ENCODE assay signal across 24 cellular contexts in the genomic region with DNA sequence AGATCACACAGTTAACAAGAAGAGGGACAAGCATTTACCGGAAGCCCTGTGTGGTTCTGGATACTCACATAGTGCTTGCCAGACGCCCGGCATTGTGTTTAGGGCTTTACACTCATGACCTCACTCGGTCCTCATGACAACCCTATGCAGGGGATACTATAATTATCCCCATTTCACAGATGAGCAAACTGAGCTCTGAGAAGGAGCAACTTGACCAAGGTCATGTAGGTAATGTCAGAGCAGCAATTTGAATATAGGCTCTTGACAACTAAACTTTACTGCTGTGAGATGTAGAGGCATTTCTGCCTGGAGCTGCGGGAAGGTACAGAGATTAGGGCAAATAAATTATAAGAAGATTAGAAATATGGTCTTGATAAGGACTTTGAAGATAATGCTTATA.
DNase-seq lines count a peak whose midpoint lies in the region; ATAC-seq, FAIRE-seq and TF ChIP-seq lines count a peak whose summit lies in the region.
"Had no signal": no experiment of that assay in that cellular context is flagged by ENCODE, and none has a peak within 500 bp of the region (broad histone marks: within the 10 kb centered on the region; RNA-seq: fewer than 3 reads in every experiment).

No MANE protein-coding gene starts in this region.

- H4K20me1 ChIP-seq in HepG2 (ENCODE audit: insufficient read depth, low read length), result no peaks in the 10 kb centered on the region
- H4K20me1 ChIP-seq in H1 (replicated peaks in 1 of 2; ENCODE audit: control insufficient read depth in 1 of 2, insufficient read depth in 2 of 2, low read length in 2 of 2), result no peaks in the 10 kb centered on the region

- no peak overlapping the region for H3K9ac ChIP-seq in HepG2 (ENCODE audit: insufficient read depth, low read depth, low read length)
- no peak overlapping the region for H3K9ac ChIP-seq in H1 (replicated peaks in 1 of 4; ENCODE audit: extremely low read depth in 1 of 4, low read depth in 3 of 4, low read length in 3 of 4)
- no peak overlapping the region for H3K9ac ChIP-seq in stomach smooth muscle (ENCODE audit: low read length in 2 of 2)
- H3K9ac ChIP-seq: GM23248 had no signal

- TF ChIP-seq POLR2A in HepG2 (IDR thresholded peaks at IDR 0.05; ENCODE audit: insufficient read depth in 1 of 2, low read depth in 2 of 2, low read length in 2 of 2) (no peak), right lobe of liver (IDR thresholded peaks at IDR 0.05) (no peak), H1 (IDR thresholded peaks at IDR 0.05; ENCODE audit: control extremely low read depth in 1 of 2, low read depth in 2 of 2, low read length in 2 of 2) (no peak)

- CTCF ChIA-PET in HepG2 (lab: Yijun Ruan, JAX; ENCODE audit: low intra/inter-chr PET ratio, low total read pairs) (no interaction called here), H1 (lab: Charles Lee; ENCODE audit: partially characterized antibody) (interaction anchor here (0.8 to 1.7 kb wide), 5 partner anchors 35 to 584 kb away, joined by 3 to 7 read pairs (median 3); no protein-coding TSS in a partner anchor)

- H3K9me3 ChIP-seq in HepG2 (ENCODE audit: low read length) (no peaks in the 10 kb centered on the region), right lobe of liver (no peaks in the 10 kb centered on the region), H1 (ENCODE audit: insufficient read depth in 2 of 2, low read depth in 1 of 2, low read length in 1 of 2) (no peaks in the 10 kb centered on the region), stomach smooth muscle (ENCODE audit: control insufficient read depth in 2 of 2, low read length in 2 of 2) (no peaks in the 10 kb centered on the region), right atrium auricular region (no peaks in the 10 kb centered on the region)
- H3K9me3 ChIP-seq: HAP-1, SJCRH30 had no signal

- TF ChIP-seq EP300 in HepG2 (IDR thresholded peaks at IDR 0.05; ENCODE audit: low read depth in 2 of 2, low read length in 2 of 2) (no peak), HepG2 (CRISPR knock-in tag; IDR thresholded peaks at IDR 0.05; ENCODE audit: borderline replicate concordance) (no peak), H1 (IDR thresholded peaks at IDR 0.05; ENCODE audit: borderline replicate concordance in 1 of 2, low read depth in 2 of 2, low read length in 2 of 2) (no peak)

- H3K4me3 ChIP-seq in HepG2 (replicated peaks in 1 of 3; ENCODE audit: insufficient read depth in 1 of 3, low read depth in 2 of 3, low read length in 3 of 3) (no peak overlapping the region), right lobe of liver (no peak overlapping the region), H1 (ENCODE audit: extremely low read depth in 1 of 4, insufficient read depth in 2 of 4, low read depth in 3 of 4, low read length in 4 of 4) (no peak overlapping the region), stomach smooth muscle (ENCODE audit: low read length in 2 of 2) (no peak overlapping the region), right atrium auricular region (no peak overlapping the region)
- H3K4me3 ChIP-seq: GM23248, HAP-1, SJCRH30 had no signal

- in situ Hi-C loops in HepG2 (cut with HindIII; ENCODE audit: extremely low pct_ligation_motif_present, low pct_unique_long_range_greater_than_20kb), result loop anchor here (10.0 kb wide), 2 partner anchors 285 to 1585 kb away; no protein-coding TSS in a partner anchor

- BruUV-seq in HepG2 (replicated peaks; lab: Mats Ljungman, UMichigan), result no TSS peak

- no peak overlapping the region for H4K8ac ChIP-seq in H1 (ENCODE audit: extremely low read depth, insufficient read depth, low read length)

- POLR2A ChIA-PET in HepG2 (lab: Yijun Ruan, JAX) (no interaction called here), H1 (lab: Charles Lee; ENCODE audit: partially characterized antibody) (interaction anchor here (1.0 kb wide), 1 partner anchor 21 kb away, joined by 3 read pairs; no protein-coding TSS in a partner anchor)

- TF ChIP-seq RAD21 in HepG2 (CRISPR knock-in tag; IDR thresholded peaks at IDR 0.05) (no peak), H1 (IDR thresholded peaks at IDR 0.05 in 1 of 2, conservative IDR thresholded peaks at IDR 0.05 in 1 of 2; ENCODE audit: low read depth in 2 of 2, low read length in 2 of 2) (no peak)

- H4K5ac ChIP-seq in H1 (ENCODE audit: insufficient read length, low read depth, low read length), result no peak overlapping the region

- H3K23ac ChIP-seq in H1 (ENCODE audit: insufficient read length), result no peak overlapping the region

- H3K27ac ChIP-seq in HepG2 (ENCODE audit: extremely low read length, insufficient read depth, low read length), result no peak overlapping the region
- no peak overlapping the region for H3K27ac ChIP-seq in right lobe of liver
- H3K27ac ChIP-seq in H1 (ENCODE audit: low read depth, low read length), result no peak overlapping the region
- peak overlapping the region; percentile 18 for H3K27ac ChIP-seq in stomach smooth muscle (ENCODE audit: low read length)
- no peak overlapping the region for H3K27ac ChIP-seq in right atrium auricular region
- H3K27ac ChIP-seq: 22Rv1, GM23248, SJCRH30 had no signal

- no peak overlapping the region for H2BK12ac ChIP-seq in H1 (ENCODE audit: low read depth, low read length)

- H2BK5ac ChIP-seq in H1 (ENCODE audit: low read depth, low read length), result no peak overlapping the region

- no peaks in the 10 kb centered on the region for H3K23me2 ChIP-seq in H1 (ENCODE audit: low read depth, low read length)

- H3K18ac ChIP-seq in H1 (ENCODE audit: extremely low read depth, low read length), result no peak overlapping the region

- ATAC-seq in HepG2 (no peak), right lobe of liver (no peak), HG02884 (IDR thresholded peaks at IDR 0.05; ENCODE audit: unreplicated experiment) (no peak)
- ATAC-seq: PC-3, SK-N-SH treated with all-trans-retinoic acid at 6 μM for 48 hours had no signal

- H4K91ac ChIP-seq in H1 (replicated peaks; ENCODE audit: insufficient read length, low read length), result no peak overlapping the region

- DNase-seq in HepG2 (ENCODE audit: low spot score) (no peak), right lobe of liver (no peak), H1 (ENCODE audit: low read depth in 1 of 2, low spot score in 2 of 2) (no peak), right atrium auricular region (ENCODE audit: low spot score) (no peak), SIG-M5 (lab: John Stamatoyannopoulos, UW) (no peak)
- DNase-seq: CD4-positive, CD25-positive, alpha-beta regulatory T cell; DMS153; GM23248; HFFc6; Karpas-422; NCI-H1092; NCI-H1417 treated with DMSO at 0.1 percent for 48 hours; NCI-H1694 treated with DMSO at 0.1 percent for 48 hours; NCI-H2081; NCI-H226; NCI-H510A; NK-92 treated with Interleukin-12 subunit alpha and Interleukin-12 subunit beta, amount 100 ng/mL, for 24 hours; PC-3; SJCRH30 had no signal

- no peak overlapping the region for H3K56ac ChIP-seq in H1 (replicated peaks; ENCODE audit: insufficient read length, low read depth, low read length)

- intact Hi-C loops in HepG2 (cut with micrococcal nuclease; ENCODE audit: unreplicated experiment) (no loop called here), right lobe of liver (cut with DNase I) (no loop called here)

- H3K79me2 ChIP-seq in HepG2 (ENCODE audit: insufficient read depth, low read length) (no peaks in the 10 kb centered on the region), H1 (ENCODE audit: control insufficient read depth in 1 of 2, insufficient read depth in 2 of 2, low read length in 2 of 2) (no peaks in the 10 kb centered on the region)

- H3K4me1 ChIP-seq in HepG2 (ENCODE audit: insufficient read depth, low read length), result peaks cover 19% of the 10 kb centered on the region
- peaks cover 0 to 7% (median 2%) of the 10 kb centered on the region in 4 donors for H3K4me1 ChIP-seq in right lobe of liver
- peaks cover 0 to 8% (median 2%) of the 10 kb centered on the region in 4 experiments; a peak in 3 of 7 replicates for H3K4me1 ChIP-seq in H1 (replicated peaks in 1 of 4; ENCODE audit: control insufficient read depth in 3 of 4, insufficient read depth in 4 of 4, low read length in 3 of 4)
- no peaks in the 10 kb centered on the region for H3K4me1 ChIP-seq in stomach smooth muscle (ENCODE audit: control insufficient read depth, insufficient read depth, low read length)
- peaks cover 0 to 4% of the 10 kb centered on the region in 2 donors for H3K4me1 ChIP-seq in right atrium auricular region
- H3K4me1 ChIP-seq: SJCRH30 had no signal

- TF ChIP-seq CTCF in HepG2 (CRISPR knock-in tag; IDR thresholded peaks at IDR 0.05), result no peak
- TF ChIP-seq CTCF in right lobe of liver (IDR thresholded peaks at IDR 0.05), result no peak
- TF ChIP-seq CTCF in H1 (IDR thresholded peaks at IDR 0.05; ENCODE audit: control extremely low read depth in 1 of 3, insufficient read depth in 1 of 3, low read depth in 1 of 3, low read length in 3 of 3), result no peak
- TF ChIP-seq CTCF in right atrium auricular region (IDR thresholded peaks at IDR 0.05), result no peak

- H3K14ac ChIP-seq in H1 (ENCODE audit: insufficient read length), result no peak overlapping the region

- H3K4ac ChIP-seq in H1 (replicated peaks; ENCODE audit: insufficient read length, low read depth, low read length), result no peak overlapping the region

- H3K79me1 ChIP-seq in H1 (ENCODE audit: low read depth, low read length), result no peaks in the 10 kb centered on the region

- H2BK120ac ChIP-seq in H1 (replicated peaks; ENCODE audit: low read depth, low read length), result no peak overlapping the region

- no peak overlapping the region for H2BK15ac ChIP-seq in H1 (ENCODE audit: low read length)

- 0 out of 2 replicates have a peak overlapping the region, but pooled peaks have one; percentile 19 for H2BK20ac ChIP-seq in H1 (ENCODE audit: low read length)

- no peak overlapping the region for H3K4me2 ChIP-seq in HepG2 (ENCODE audit: low read depth, low read length)
- H3K4me2 ChIP-seq in H1 (ENCODE audit: insufficient read depth in 1 of 2, low read depth in 2 of 2, low read length in 2 of 2), result no peak overlapping the region

- FAIRE-seq in HepG2 (lab: Jason Lieb, UNC) (no peak), H1 (lab: Jason Lieb, UNC) (no peak)

- no peak overlapping the region for H2AK5ac ChIP-seq in H1 (ENCODE audit: low read depth, low read length)

- 12% methylated on average over 2 of the region's 5 CpGs for WGBS in HepG2 (ENCODE audit: low lambda C conversion rate)
- WGBS in right lobe of liver (ENCODE audit: insufficient coverage, low coverage, low lambda C conversion rate, missing lambda C conversion rate), result 84% methylated on average over 5 of the region's 5 CpGs
- WGBS in H1 (ENCODE audit: extremely low coverage in 1 of 2, insufficient coverage in 1 of 2, insufficient read length in 1 of 2, insufficient replicate concordance in 2 of 2, low coverage in 1 of 2, low lambda C conversion rate in 2 of 2, missing lambda C conversion rate in 1 of 2), 2 experiments, result 97% methylated on average over 5 of the region's 5 CpGs; no CpG with 5 or more reads in 1 of the 2 experiments

- H2AFZ ChIP-seq in HepG2 (ENCODE audit: low read length) (no peak overlapping the region), H1 (ENCODE audit: low read length) (no peak overlapping the region)
- H2AFZ ChIP-seq: GM23248 had no signal

- H3K36me3 ChIP-seq in HepG2 (replicated peaks in 1 of 2; ENCODE audit: control insufficient read depth in 1 of 2, insufficient read depth in 2 of 2, low read length in 2 of 2) (no peaks in the 10 kb centered on the region), right lobe of liver (no peaks in the 10 kb centered on the region), H1 (ENCODE audit: control insufficient read depth in 2 of 4, insufficient read depth in 4 of 4, low read length in 3 of 4) (no peaks in the 10 kb centered on the region), stomach smooth muscle (ENCODE audit: control insufficient read depth in 2 of 2, insufficient read depth in 2 of 2, low read length in 2 of 2) (no peaks in the 10 kb centered on the region), right atrium auricular region (no peaks in the 10 kb centered on the region)
- H3K36me3 ChIP-seq: HAP-1, SJCRH30 had no signal

- H3K27me3 ChIP-seq in HepG2 (ENCODE audit: control insufficient read depth in 1 of 2, insufficient read depth in 2 of 2, low read length in 2 of 2), result no peaks in the 10 kb centered on the region; a peak in 1 of 5 replicates
- H3K27me3 ChIP-seq in right lobe of liver, result no peaks in the 10 kb centered on the region
- H3K27me3 ChIP-seq in H1 (replicated peaks in 1 of 4; ENCODE audit: control insufficient read depth in 3 of 4, extremely low read depth in 1 of 4, insufficient read depth in 3 of 4, low read length in 3 of 4), result peaks cover 0 to 1% (median 0%) of the 10 kb centered on the region in 4 experiments; a peak in 1 of 7 replicates
- no peaks in the 10 kb centered on the region for H3K27me3 ChIP-seq in stomach smooth muscle (ENCODE audit: control insufficient read depth in 1 of 2, insufficient read depth in 2 of 2, low read length in 2 of 2)
- H3K27me3 ChIP-seq in right atrium auricular region, result no peaks in the 10 kb centered on the region
- H3K27me3 ChIP-seq: SJCRH30 had no signal

Comparison
In these comparisons a context has a peak if more than half of its experiments do, and no peak if none do; other contexts are left out.
1. Of the 41 proteins assayed by ChIP-seq in both HepG2 and H1: peak only in HepG2: none; only in H1: KDM1A; in both: none; in neither: 39; mixed calls (peak in some experiments, not most) for 1.